30 cellular contexts compared by ENCODE assay signal in the genomic region with DNA sequence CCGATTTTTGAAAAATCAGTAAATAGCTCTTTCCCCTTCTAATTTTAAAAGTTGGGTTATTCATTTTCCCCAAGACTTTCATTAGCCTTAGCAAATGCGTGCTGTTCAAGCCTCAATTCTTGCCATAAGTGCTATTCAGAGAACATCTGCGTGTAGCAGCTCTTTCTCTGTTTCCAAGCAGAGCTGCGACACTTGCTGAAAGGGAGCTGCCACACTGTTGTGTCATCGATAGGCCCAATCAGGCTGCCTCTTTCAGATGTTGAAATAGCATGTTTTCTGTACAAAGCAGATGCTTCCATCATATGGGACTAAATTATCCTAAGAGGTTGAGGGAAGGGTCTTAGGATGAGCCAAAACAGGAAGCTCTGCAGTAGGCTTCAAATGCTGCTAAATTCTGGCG.
"Had no signal": no experiment of that assay in that cellular context is flagged by ENCODE, and none has a peak within 500 bp of the region (broad histone marks: within the 10 kb centered on the region; RNA-seq: fewer than 3 reads in every experiment).

No MANE protein-coding gene starts in this region.

- H3K4me3 ChIP-seq: left lung, lower lobe of right lung, ovary, right atrium auricular region, right lobe of liver, smooth muscle cell, testis, thyroid gland, transverse colon, upper lobe of left lung, vagina had no signal

- H3K4me1 ChIP-seq: left lung, lower lobe of right lung, right atrium auricular region, right lobe of liver, testis, thyroid gland, transverse colon, upper lobe of left lung, vagina had no signal

- DNase-seq: hypothalamus; immature natural killer cell; kidney; left colon; left lung; lower lobe of right lung; mammary epithelial cell; mesenchymal stem cell; naive thymus-derived CD8-positive, alpha-beta T cell; ovary; right lobe of liver; stimulated activated CD4-positive, alpha-beta T cell treated with anti-CD3 and anti-CD28 coated beads, Interleukin-1b, Interleukin-23, amount 100 ng/mL, for 48 hours; stimulated activated CD4-positive, alpha-beta T cell treated with anti-CD3 and anti-CD28 coated beads, Interleukin-2, amount 100 ng/mL, for 48 hours; stimulated activated CD4-positive, alpha-beta T cell treated with anti-CD3 and anti-CD28 coated beads, Interleukin-4, amount 100 ng/mL, for 4 hours; stimulated activated CD8-positive, alpha-beta memory T cell treated with anti-CD3 and anti-CD28 coated beads, Interleukin-4, amount 100 ng/mL, for 48 hours; stimulated activated naive CD4-positive, alpha-beta T cell treated with Interleukin-2 at 50 U/mL for 16 hours; stimulated activated naive CD8-positive, alpha-beta T cell treated with anti-CD3 and anti-CD28 coated beads, Interleukin-15, amount 100 ng/mL, for 72 hours; substantia nigra; testis; thyroid gland; transverse colon; upper lobe of left lung had no signal

- H3K4me3 Mint-ChIP-seq: immature natural killer cell; naive thymus-derived CD8-positive, alpha-beta T cell; nephron; stimulated activated memory B cell treated with anti-CD40 and anti-IgM and Interleukin-4, amounts not matched to agents 10 μg/mL and 1 μg/mL and 100 μg/mL, for 72 hours; stimulated activated naive CD8-positive, alpha-beta T cell treated with anti-CD3 and anti-CD28 coated beads, Interleukin-15, amount 100 ng/mL, for 72 hours had no signal

- H3K9me3 ChIP-seq: left lung, lower lobe of right lung, neutrophil, ovary, right atrium auricular region, right lobe of liver, testis, thyroid gland, transverse colon, upper lobe of left lung, vagina had no signal

- H3K27ac Mint-ChIP-seq: immature natural killer cell; naive thymus-derived CD8-positive, alpha-beta T cell; nephron; progenitor cell of endocrine pancreas; stimulated activated memory B cell treated with anti-CD40 and anti-IgM and Interleukin-4, amounts not matched to agents 10 μg/mL and 1 μg/mL and 100 μg/mL, for 72 hours; stimulated activated naive CD8-positive, alpha-beta T cell treated with anti-CD3 and anti-CD28 coated beads, Interleukin-15, amount 100 ng/mL, for 72 hours had no signal

- H3K36me3 ChIP-seq: left lung, lower lobe of right lung, neutrophil, ovary, right atrium auricular region, right lobe of liver, thyroid gland, transverse colon, upper lobe of left lung, vagina had no signal

- H3K27ac ChIP-seq: left lung, lower lobe of right lung, neutrophil, ovary, right atrium auricular region, right lobe of liver, testis, thyroid gland, transverse colon, upper lobe of left lung, vagina had no signal

- H3K4me2 ChIP-seq: smooth muscle cell had no signal

- H3K9me3 Mint-ChIP-seq: nephron had no signal

- H3K36me3 Mint-ChIP-seq: immature natural killer cell; naive thymus-derived CD8-positive, alpha-beta T cell; stimulated activated memory B cell treated with anti-CD40 and anti-IgM and Interleukin-4, amounts not matched to agents 10 μg/mL and 1 μg/mL and 100 μg/mL, for 72 hours had no signal

- H3K27me3 ChIP-seq: left lung, neutrophil, ovary, right atrium auricular region, right lobe of liver, testis, thyroid gland, transverse colon, upper lobe of left lung, vagina had no signal

- H3K4me1 Mint-ChIP-seq: immature natural killer cell; naive thymus-derived CD8-positive, alpha-beta T cell; stimulated activated memory B cell treated with anti-CD40 and anti-IgM and Interleukin-4, amounts not matched to agents 10 μg/mL and 1 μg/mL and 100 μg/mL, for 72 hours; stimulated activated naive CD8-positive, alpha-beta T cell treated with anti-CD3 and anti-CD28 coated beads, Interleukin-15, amount 100 ng/mL, for 72 hours had no signal

- H3K27me3 Mint-ChIP-seq: progenitor cell of endocrine pancreas; stimulated activated memory B cell treated with anti-CD40 and anti-IgM and Interleukin-4, amounts not matched to agents 10 μg/mL and 1 μg/mL and 100 μg/mL, for 72 hours; stimulated activated naive CD8-positive, alpha-beta T cell treated with anti-CD3 and anti-CD28 coated beads, Interleukin-15, amount 100 ng/mL, for 72 hours had no signal

- FAIRE-seq: islet of Langerhans, kidney had no signal
